In the genomic region with DNA sequence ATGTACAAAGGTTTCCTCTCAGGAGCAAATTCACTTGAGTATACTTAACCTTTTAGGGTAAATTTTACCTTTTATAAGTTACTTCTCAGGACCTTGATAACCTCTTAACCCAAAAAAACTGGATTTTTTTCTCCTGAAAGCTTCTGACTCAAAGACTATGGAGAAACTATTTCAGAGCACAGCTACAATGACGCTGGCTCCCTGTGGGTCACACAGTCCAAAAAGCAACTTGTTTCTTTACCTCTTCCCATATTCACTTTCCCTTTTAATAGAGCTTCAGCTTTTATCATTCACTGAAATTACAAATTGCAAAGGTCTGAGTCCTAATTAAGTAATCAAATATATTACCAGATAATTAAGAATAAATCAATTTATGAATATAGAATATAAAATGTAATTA, we compare ENCODE assay signal across 30 cellular contexts. TPM values are rescaled to one million over a fixed set of nuclear protein-coding genes. Genes with fewer than 3 reads are reported as not detected.
"Had no signal": no experiment of that assay in that cellular context is flagged by ENCODE, and none has a peak within 500 bp of the region (broad histone marks: within the 10 kb centered on the region; RNA-seq: fewer than 3 reads in every experiment).

No MANE protein-coding gene starts in this region.

- DNase-seq: activated B cell treated with CpG ODN at 0.5 μM for 24 hours; activated CD4-positive, alpha-beta memory T cell treated with anti-CD3 and anti-CD28 coated beads, Interleukin-2, amount 10 ng/mL, durations not matched to agents 7 days and 5 days; activated CD4-positive, alpha-beta T cell treated with anti-CD3 and anti-CD28 coated beads for 48 hours; activated CD4-positive, alpha-beta T cell treated with anti-CD3 and anti-CD28 coated beads, Interleukin-2, amount 10 ng/mL, durations not matched to agents 7 days and 5 days; activated CD4-positive, alpha-beta T cell treated with anti-CD3 and anti-CD28 coated beads, Interleukin-2, amount 50 U/mL, for 48 hours; activated CD4-positive, CD25-positive, alpha-beta regulatory T cell treated with anti-CD3 and anti-CD28 coated beads, Interleukin-2, amount 50 U/mL, for 72 hours; activated CD8-positive, alpha-beta memory T cell treated with anti-CD3 and anti-CD28 coated beads for 24 hours; activated CD8-positive, alpha-beta memory T cell treated with anti-CD3 and anti-CD28 coated beads, Interleukin-2, amount 10 ng/mL, durations not matched to agents 7 days and 5 days; activated CD8-positive, alpha-beta memory T cell treated with anti-CD3 and anti-CD28 coated beads, Interleukin-2, amount 50 U/mL, for 48 hours; activated CD8-positive, alpha-beta T cell treated with anti-CD3 and anti-CD28 coated beads, Interleukin-2, amount 10 ng/mL, durations not matched to agents 7 days and 5 days; activated effector memory CD4-positive, alpha-beta T cell treated with Interleukin-2 at 50 U/mL for 16 hours; activated gamma-delta T cell; activated naive CD4-positive, alpha-beta T cell treated with anti-CD3 and anti-CD28 coated beads, Interleukin-2, amount 10 ng/mL, durations not matched to agents 7 days and 5 days; activated naive CD4-positive, alpha-beta T cell treated with Interleukin-2 at 50 U/mL for 16 hours; activated naive CD8-positive, alpha-beta T cell treated with anti-CD3 and anti-CD28 coated beads, Interleukin-2, amount 10 ng/mL, durations not matched to agents 7 days and 5 days; activated naive CD8-positive, alpha-beta T cell treated with anti-CD3 and anti-CD28 coated beads, Interleukin-2, amount 50 U/mL, for 24 hours; activated T-cell treated with anti-CD3 and anti-CD28 coated beads, Interleukin-2, amount 50 U/mL, for 24 hours; activated T-cell treated with anti-CD3 and anti-CD28 coated beads, Interleukin-2, amount 50 U/mL, for 48 hours; amygdala; anterior cingulate cortex; caudate nucleus; cerebellar nuclear complex; T-helper 1 cell; T-helper 2 cell; T-helper 9 cell had no signal

- FAIRE-seq: bronchial epithelial cell, TTC549 had no signal

- H3K27ac ChIP-seq: ascending aorta, cardiac muscle cell, VCaP had no signal

- H3K4me3 ChIP-seq: ascending aorta, cardiac muscle cell had no signal

- H3K27me3 ChIP-seq: ascending aorta, cardiac muscle cell had no signal

- H3K4me1 ChIP-seq: ascending aorta had no signal

- ATAC-seq: activated CD8-positive, alpha-beta memory T cell treated with anti-CD3 and anti-CD28 coated beads, Interleukin-2, amount 10 ng/mL, durations not matched to agents 7 days and 5 days; activated CD8-positive, alpha-beta T cell treated with anti-CD3 and anti-CD28 coated beads, Interleukin-2, amount 10 ng/mL, durations not matched to agents 7 days and 5 days; activated naive CD8-positive, alpha-beta T cell treated with anti-CD3 and anti-CD28 coated beads, Interleukin-2, amount 50 U/mL, for 24 hours had no signal

- H3K9me3 ChIP-seq: ascending aorta had no signal

RNA-seq across cellular contexts. Expression of a gene that starts 42.1 kb away (rescaled TPM):
- total RNA-seq: activated B cell treated with CpG ODN at 0.5 μM for 24 hours, ascending aorta had no signal
